In genomic region chr6:162941128-162941527, GRCh38 we compare ENCODE assay signal across 28 cellular contexts.
"Had no signal": no experiment of that assay in that cellular context is flagged by ENCODE, and none has a peak within 500 bp of the region (broad histone marks: within the 10 kb centered on the region; RNA-seq: fewer than 3 reads in every experiment).

No MANE protein-coding gene starts in this region.

- DNase-seq: activated CD4-positive, alpha-beta T cell treated with anti-CD3 and anti-CD28 coated beads, Interleukin-2, amount 10 ng/mL, durations not matched to agents 24 days and 14 days; activated CD4-positive, alpha-beta T cell treated with anti-CD3 and anti-CD28 coated beads, Interleukin-2, amount 50 U/mL, for 48 hours; activated CD4-positive, CD25-positive, alpha-beta regulatory T cell treated with anti-CD3 and anti-CD28 coated beads, Interleukin-2, amount 50 U/mL, for 72 hours; activated CD8-positive, alpha-beta memory T cell treated with anti-CD3 and anti-CD28 coated beads, Interleukin-2, amount 10 ng/mL, durations not matched to agents 7 days and 5 days; activated effector memory CD4-positive, alpha-beta T cell treated with anti-CD3 and anti-CD28 coated beads, Interleukin-2, amount 50 U/mL, for 16 hours; activated naive CD4-positive, alpha-beta T cell treated with Interleukin-2 at 50 U/mL for 16 hours; activated naive CD8-positive, alpha-beta T cell treated with anti-CD3 and anti-CD28 coated beads, Interleukin-2, amount 50 U/mL, for 24 hours; activated T-cell treated with anti-CD3 and anti-CD28 coated beads, Interleukin-2, amount 50 U/mL, for 24 hours; amniotic stem cell; MG63; MV-4-11; NCI-H1092 treated with DMSO at 0.1 percent for 48 hours; NCI-H1417 treated with DMSO at 0.1 percent for 48 hours; NCI-H1694; NCI-H2029 treated with DMSO at 0.1 percent for 48 hours; NCI-H345; NCI-H510A; NCI-H526 treated with DMSO at 0.1 percent for 48 hours; NCI-H82; OCI-M1; Right ventricle myocardium superior; RPMI8226; SJCRH30; SK-N-SH; SW 1271 had no signal

- H3K4me3 Mint-ChIP-seq: activated CD4-positive, alpha-beta T cell treated with anti-CD3 and anti-CD28 coated beads, Interleukin-2, amount 10 ng/mL, durations not matched to agents 24 days and 14 days; activated CD8-positive, alpha-beta memory T cell treated with anti-CD3 and anti-CD28 coated beads, Interleukin-2, amount 10 ng/mL, durations not matched to agents 7 days and 5 days; activated naive CD8-positive, alpha-beta T cell treated with anti-CD3 and anti-CD28 coated beads, Interleukin-2, amount 50 U/mL, for 24 hours; activated T-cell treated with anti-CD3 and anti-CD28 coated beads, Interleukin-2, amount 50 U/mL, for 24 hours; activated T-helper 1 cell treated with anti-CD3 and anti-CD28 coated beads, Interleukin-12 subunit alpha, Interleukin-12 subunit beta, Interleukin-2, Interleukin-4 antibody, amounts not matched to agents 30 ng/mL and 10 ng/mL and 1 ng/mL, durations not matched to agents 14 hours and 24 hours and 36 hours had no signal

- H3K4me3 ChIP-seq: MG63, SJCRH30 had no signal

- H3K9me3 Mint-ChIP-seq: activated CD4-positive, alpha-beta T cell treated with anti-CD3 and anti-CD28 coated beads, Interleukin-2, amount 10 ng/mL, durations not matched to agents 24 days and 14 days had no signal

- H3K27ac Mint-ChIP-seq: activated CD4-positive, alpha-beta T cell treated with anti-CD3 and anti-CD28 coated beads, Interleukin-2, amount 10 ng/mL, durations not matched to agents 24 days and 14 days; activated CD8-positive, alpha-beta memory T cell treated with anti-CD3 and anti-CD28 coated beads, Interleukin-2, amount 10 ng/mL, durations not matched to agents 7 days and 5 days; activated naive CD4-positive, alpha-beta T cell treated with anti-CD3 and anti-CD28 coated beads, Interleukin-2, amount 50 U/mL, for 72 hours; activated naive CD8-positive, alpha-beta T cell treated with anti-CD3 and anti-CD28 coated beads, Interleukin-2, amount 50 U/mL, for 24 hours; activated T-cell treated with anti-CD3 and anti-CD28 coated beads, Interleukin-2, amount 50 U/mL, for 24 hours; activated T-helper 1 cell treated with anti-CD3 and anti-CD28 coated beads, Interleukin-12 subunit alpha, Interleukin-12 subunit beta, Interleukin-2, Interleukin-4 antibody, amounts not matched to agents 30 ng/mL and 10 ng/mL and 1 ng/mL, durations not matched to agents 14 hours and 24 hours and 36 hours had no signal

- H3K9me3 ChIP-seq: SJCRH30 had no signal

- H3K9ac ChIP-seq: SK-N-SH had no signal

- H3K4me2 ChIP-seq: SK-N-SH had no signal

- H3K27ac ChIP-seq: SJCRH30 had no signal

- H3K36me3 ChIP-seq: MG63, SJCRH30 had no signal

- H3K4me1 Mint-ChIP-seq: activated CD4-positive, alpha-beta T cell treated with anti-CD3 and anti-CD28 coated beads, Interleukin-2, amount 10 ng/mL, durations not matched to agents 24 days and 14 days; activated CD8-positive, alpha-beta memory T cell treated with anti-CD3 and anti-CD28 coated beads, Interleukin-2, amount 10 ng/mL, durations not matched to agents 7 days and 5 days; activated naive CD8-positive, alpha-beta T cell treated with anti-CD3 and anti-CD28 coated beads, Interleukin-2, amount 50 U/mL, for 24 hours had no signal

- ATAC-seq: activated CD8-positive, alpha-beta memory T cell treated with anti-CD3 and anti-CD28 coated beads, Interleukin-2, amount 10 ng/mL, durations not matched to agents 7 days and 5 days; activated naive CD4-positive, alpha-beta T cell treated with anti-CD3 and anti-CD28 coated beads, Interleukin-2, amount 50 U/mL, for 72 hours; activated naive CD8-positive, alpha-beta T cell treated with anti-CD3 and anti-CD28 coated beads, Interleukin-2, amount 50 U/mL, for 24 hours; Panc1 had no signal

- H3K27me3 ChIP-seq: MG63, SJCRH30 had no signal

- H3K4me1 ChIP-seq: SJCRH30 had no signal

- H3K36me3 Mint-ChIP-seq: activated CD8-positive, alpha-beta memory T cell treated with anti-CD3 and anti-CD28 coated beads, Interleukin-2, amount 10 ng/mL, durations not matched to agents 7 days and 5 days had no signal

- H3K27me3 Mint-ChIP-seq: activated CD4-positive, alpha-beta T cell treated with anti-CD3 and anti-CD28 coated beads, Interleukin-2, amount 10 ng/mL, durations not matched to agents 24 days and 14 days; activated CD8-positive, alpha-beta memory T cell treated with anti-CD3 and anti-CD28 coated beads, Interleukin-2, amount 10 ng/mL, durations not matched to agents 7 days and 5 days; activated naive CD8-positive, alpha-beta T cell treated with anti-CD3 and anti-CD28 coated beads, Interleukin-2, amount 50 U/mL, for 24 hours; activated T-cell treated with anti-CD3 and anti-CD28 coated beads, Interleukin-2, amount 50 U/mL, for 24 hours had no signal
